In the genomic region with DNA sequence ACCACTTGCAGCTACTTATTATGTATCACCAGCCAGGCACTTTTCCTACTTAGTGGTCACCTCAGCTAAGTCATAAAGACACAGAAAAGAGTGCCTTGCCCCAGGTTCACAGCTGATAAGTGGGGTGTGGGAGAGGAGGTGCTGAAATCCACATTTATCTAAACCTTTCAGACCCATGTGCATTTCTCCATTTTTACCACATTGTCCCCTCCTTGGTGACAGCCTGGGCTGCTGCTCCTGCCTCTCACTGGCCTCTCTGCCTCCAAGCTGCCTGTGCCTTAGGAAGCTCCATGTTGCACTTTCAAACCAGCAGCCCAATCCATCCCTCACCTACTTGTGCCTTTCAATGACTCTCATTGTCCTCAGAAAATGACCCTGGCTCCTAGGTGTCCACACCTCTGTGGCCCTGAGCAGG, we compare ENCODE assay signal across 1 cellular context.
TF ChIP-seq lines count a peak whose summit lies in the region.
"Not testable (repeated sequence)": the region's sequence is repeated elsewhere in the genome, so short reads cannot be mapped to it uniquely, and the experiment has no call there.

No MANE protein-coding gene starts in this region.

TF ChIP-seq in K562, 482 proteins besides CTCF, POLR2A, EP300 and RAD21 (continued from another document):
- TF ChIP-seq, protein P1, sequence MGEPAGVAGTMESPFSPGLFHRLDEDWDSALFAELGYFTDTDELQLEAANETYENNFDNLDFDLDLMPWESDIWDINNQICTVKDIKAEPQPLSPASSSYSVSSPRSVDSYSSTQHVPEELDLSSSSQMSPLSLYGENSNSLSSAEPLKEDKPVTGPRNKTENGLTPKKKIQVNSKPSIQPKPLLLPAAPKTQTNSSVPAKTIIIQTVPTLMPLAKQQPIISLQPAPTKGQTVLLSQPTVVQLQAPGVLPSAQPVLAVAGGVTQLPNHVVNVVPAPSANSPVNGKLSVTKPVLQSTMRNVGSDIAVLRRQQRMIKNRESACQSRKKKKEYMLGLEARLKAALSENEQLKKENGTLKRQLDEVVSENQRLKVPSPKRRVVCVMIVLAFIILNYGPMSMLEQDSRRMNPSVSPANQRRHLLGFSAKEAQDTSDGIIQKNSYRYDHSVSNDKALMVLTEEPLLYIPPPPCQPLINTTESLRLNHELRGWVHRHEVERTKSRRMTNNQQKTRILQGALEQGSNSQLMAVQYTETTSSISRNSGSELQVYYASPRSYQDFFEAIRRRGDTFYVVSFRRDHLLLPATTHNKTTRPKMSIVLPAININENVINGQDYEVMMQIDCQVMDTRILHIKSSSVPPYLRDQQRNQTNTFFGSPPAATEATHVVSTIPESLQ (CRISPR knock-in tag; IDR thresholded peaks at IDR 0.05): 0 out of 2 replicates have a peak, but pooled peaks have one; percentile 59
- TF ChIP-seq POLR2AphosphoS5 (IDR thresholded peaks at IDR 0.05; ENCODE audit: control insufficient read depth, insufficient read depth, low read depth, low read length) (peak; percentile 72; the same call in 1 of the 2 replicates), KDM1A (IDR thresholded peaks at IDR 0.05) (peak; percentile 70 to 76), ETV5 (CRISPR knock-in tag; IDR thresholded peaks at IDR 0.05; ENCODE audit: low read depth) (peak; percentile 6; the same call in 1 of the 2 replicates), MYC (IDR thresholded peaks at IDR 0.05; ENCODE audit: low read depth, low read length) (peak; percentile 50; the same call in 1 of the 2 replicates), SIN3A (IDR thresholded peaks at IDR 0.05; ENCODE audit: borderline replicate concordance in 2 of 2, control insufficient read depth in 1 of 2, low read depth in 2 of 2, low read length in 2 of 2) (peak in 1 of 2 experiments; percentile 55; a peak in 1 of 4 replicates), TARDBP (IDR thresholded peaks at IDR 0.05) (0 out of 2 replicates have a peak, but pooled peaks have one; percentile 33), MAFK (IDR thresholded peaks at IDR 0.05; ENCODE audit: low read length) (0 out of 2 replicates have a peak, but pooled peaks have one; percentile 20), MBD2 (IDR thresholded peaks at IDR 0.05; ENCODE audit: borderline replicate concordance, low read depth) (0 out of 2 replicates have a peak, but pooled peaks have one; percentile 36), MEF2A (IDR thresholded peaks at IDR 0.05; ENCODE audit: control insufficient read depth, low read depth, low read length) (0 out of 2 replicates have a peak, but pooled peaks have one; percentile 13), HDAC2 (IDR thresholded peaks at IDR 0.05) (peak; percentile 27; the same call in 1 of the 2 replicates), ILF3 (IDR thresholded peaks at IDR 0.05; ENCODE audit: borderline replicate concordance) (0 out of 2 replicates have a peak, but pooled peaks have one; percentile 44)
- TF ChIP-seq, protein P2, sequence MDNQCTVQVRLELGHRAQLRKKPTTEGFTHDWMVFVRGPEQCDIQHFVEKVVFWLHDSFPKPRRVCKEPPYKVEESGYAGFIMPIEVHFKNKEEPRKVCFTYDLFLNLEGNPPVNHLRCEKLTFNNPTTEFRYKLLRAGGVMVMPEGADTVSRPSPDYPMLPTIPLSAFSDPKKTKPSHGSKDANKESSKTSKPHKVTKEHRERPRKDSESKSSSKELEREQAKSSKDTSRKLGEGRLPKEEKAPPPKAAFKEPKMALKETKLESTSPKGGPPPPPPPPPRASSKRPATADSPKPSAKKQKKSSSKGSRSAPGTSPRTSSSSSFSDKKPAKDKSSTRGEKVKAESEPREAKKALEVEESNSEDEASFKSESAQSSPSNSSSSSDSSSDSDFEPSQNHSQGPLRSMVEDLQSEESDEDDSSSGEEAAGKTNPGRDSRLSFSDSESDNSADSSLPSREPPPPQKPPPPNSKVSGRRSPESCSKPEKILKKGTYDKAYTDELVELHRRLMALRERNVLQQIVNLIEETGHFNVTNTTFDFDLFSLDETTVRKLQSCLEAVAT (IDR thresholded peaks at IDR 0.05): peak in 1 of 2 experiments; percentile 49; a peak in 1 of 4 replicates
- TF ChIP-seq, protein P3, sequence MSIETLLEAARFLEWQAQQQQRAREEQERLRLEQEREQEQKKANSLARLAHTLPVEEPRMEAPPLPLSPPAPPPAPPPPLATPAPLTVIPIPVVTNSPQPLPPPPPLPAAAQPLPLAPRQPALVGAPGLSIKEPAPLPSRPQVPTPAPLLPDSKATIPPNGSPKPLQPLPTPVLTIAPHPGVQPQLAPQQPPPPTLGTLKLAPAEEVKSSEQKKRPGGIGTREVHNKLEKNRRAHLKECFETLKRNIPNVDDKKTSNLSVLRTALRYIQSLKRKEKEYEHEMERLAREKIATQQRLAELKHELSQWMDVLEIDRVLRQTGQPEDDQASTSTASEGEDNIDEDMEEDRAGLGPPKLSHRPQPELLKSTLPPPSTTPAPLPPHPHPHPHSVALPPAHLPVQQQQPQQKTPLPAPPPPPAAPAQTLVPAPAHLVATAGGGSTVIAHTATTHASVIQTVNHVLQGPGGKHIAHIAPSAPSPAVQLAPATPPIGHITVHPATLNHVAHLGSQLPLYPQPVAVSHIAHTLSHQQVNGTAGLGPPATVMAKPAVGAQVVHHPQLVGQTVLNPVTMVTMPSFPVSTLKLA (conservative IDR thresholded peaks at IDR 0.05): peak; percentile 56 to 69; a peak in 3 of 4 replicates
- TF ChIP-seq, protein P4, sequence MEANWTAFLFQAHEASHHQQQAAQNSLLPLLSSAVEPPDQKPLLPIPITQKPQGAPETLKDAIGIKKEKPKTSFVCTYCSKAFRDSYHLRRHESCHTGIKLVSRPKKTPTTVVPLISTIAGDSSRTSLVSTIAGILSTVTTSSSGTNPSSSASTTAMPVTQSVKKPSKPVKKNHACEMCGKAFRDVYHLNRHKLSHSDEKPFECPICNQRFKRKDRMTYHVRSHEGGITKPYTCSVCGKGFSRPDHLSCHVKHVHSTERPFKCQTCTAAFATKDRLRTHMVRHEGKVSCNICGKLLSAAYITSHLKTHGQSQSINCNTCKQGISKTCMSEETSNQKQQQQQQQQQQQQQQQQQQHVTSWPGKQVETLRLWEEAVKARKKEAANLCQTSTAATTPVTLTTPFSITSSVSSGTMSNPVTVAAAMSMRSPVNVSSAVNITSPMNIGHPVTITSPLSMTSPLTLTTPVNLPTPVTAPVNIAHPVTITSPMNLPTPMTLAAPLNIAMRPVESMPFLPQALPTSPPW (CRISPR knock-in tag; IDR thresholded peaks at IDR 0.05): 0 out of 2 replicates have a peak, but pooled peaks have one; percentile 26
- not testable (repeated sequence) for TF ChIP-seq MYC (CRISPR knock-in tag; IDR thresholded peaks at IDR 0.05; ENCODE audit: borderline replicate concordance, low read depth)
